23 cellular contexts compared by ENCODE assay signal in genomic region chr11:116420030-116420429, GRCh38.
"Had no signal": no experiment of that assay in that cellular context is flagged by ENCODE, and none has a peak within 500 bp of the region (broad histone marks: within the 10 kb centered on the region; RNA-seq: fewer than 3 reads in every experiment).

No MANE protein-coding gene starts in this region.

- H3K4me3 ChIP-seq: body of pancreas, heart right ventricle, left lung, lower lobe of right lung, right lobe of liver, suprapubic skin, tibial artery, upper lobe of right lung had no signal

- H3K36me3 Mint-ChIP-seq: activated CD8-positive, alpha-beta memory T cell treated with anti-CD3 and anti-CD28 coated beads, Interleukin-2, amount 10 ng/mL, durations not matched to agents 7 days and 5 days; activated naive CD4-positive, alpha-beta T cell treated with anti-CD3 and anti-CD28 coated beads, Interleukin-2, amount 50 U/mL, for 24 hours; natural killer cell; stimulated activated naive B cell treated with anti-CD40 and anti-IgM and Interleukin-4, amounts not matched to agents 10 μg/mL and 1 μg/mL and 100 μg/mL, for 72 hours had no signal

- H3K27ac Mint-ChIP-seq: activated B cell treated with CpG ODN at 0.5 μM for 24 hours; activated CD8-positive, alpha-beta memory T cell treated with anti-CD3 and anti-CD28 coated beads, Interleukin-2, amount 10 ng/mL, durations not matched to agents 7 days and 5 days; activated CD8-positive, alpha-beta T cell treated with anti-CD3 and anti-CD28 coated beads for 36 hours; activated naive CD4-positive, alpha-beta T cell treated with anti-CD3 and anti-CD28 coated beads, Interleukin-2, amount 50 U/mL, for 24 hours; activated naive CD8-positive, alpha-beta T cell treated with anti-CD3 and anti-CD28 coated beads, Interleukin-2, amount 50 U/mL, for 24 hours; activated T-helper 2 cell treated with anti-CD3 and anti-CD28 coated beads, Interferon-gamma antibody, Interleukin-2, Interleukin-4, amounts not matched to agents 10 μg/mL and 5 μg/mL and 100 μg/mL, durations not matched to agents 14 hours and 24 hours and 36 hours; natural killer cell; stimulated activated naive B cell treated with anti-CD40 and anti-IgM and Interleukin-4, amounts not matched to agents 10 μg/mL and 1 μg/mL and 100 μg/mL, for 72 hours had no signal

- H3K9me3 ChIP-seq: body of pancreas, heart right ventricle, left lung, lower lobe of right lung, right lobe of liver, suprapubic skin, tibial artery, upper lobe of right lung had no signal

- DNase-seq: activated B cell treated with CpG ODN at 0.5 μM for 24 hours; activated CD4-positive, alpha-beta T cell treated with anti-CD3 and anti-CD28 coated beads, Interleukin-2, amount 50 U/mL, for 1 hour; activated CD8-positive, alpha-beta memory T cell treated with anti-CD3 and anti-CD28 coated beads, Interleukin-2, amount 10 ng/mL, durations not matched to agents 7 days and 5 days; activated CD8-positive, alpha-beta T cell treated with anti-CD3 and anti-CD28 coated beads for 36 hours; activated naive CD8-positive, alpha-beta T cell treated with anti-CD3 and anti-CD28 coated beads, Interleukin-2, amount 50 U/mL, for 24 hours; activated T-cell treated with anti-CD3 and anti-CD28 coated beads, Interleukin-2, amount 50 U/mL, for 48 hours; anterior cingulate cortex; body of pancreas; heart right ventricle; left lung; lower lobe of right lung; natural killer cell; right lobe of liver; stimulated activated CD4-positive, alpha-beta T cell treated with anti-CD3 and anti-CD28 coated beads, Interleukin-15, amount 100 ng/mL, for 24 hours; stimulated activated CD4-positive, alpha-beta T cell treated with anti-CD3 and anti-CD28 coated beads, Interleukin-2, amount 100 ng/mL, for 24 hours; stimulated activated naive B cell treated with anti-CD40 and anti-IgM and Interleukin-4, amounts not matched to agents 10 μg/mL and 1 μg/mL and 100 μg/mL, for 72 hours; T-helper 2 cell; tibial artery; upper lobe of right lung had no signal

- H3K27ac ChIP-seq: body of pancreas, foreskin keratinocyte, heart right ventricle, left lung, lower lobe of right lung, right lobe of liver, suprapubic skin, tibial artery, upper lobe of right lung had no signal

- H3K9me3 Mint-ChIP-seq: activated B cell treated with CpG ODN at 0.5 μM for 24 hours; activated CD8-positive, alpha-beta T cell treated with anti-CD3 and anti-CD28 coated beads for 36 hours; activated naive CD4-positive, alpha-beta T cell treated with anti-CD3 and anti-CD28 coated beads, Interleukin-2, amount 50 U/mL, for 24 hours; activated naive CD8-positive, alpha-beta T cell treated with anti-CD3 and anti-CD28 coated beads, Interleukin-2, amount 50 U/mL, for 24 hours; activated T-helper 2 cell treated with anti-CD3 and anti-CD28 coated beads, Interferon-gamma antibody, Interleukin-2, Interleukin-4, amounts not matched to agents 10 μg/mL and 5 μg/mL and 100 μg/mL, durations not matched to agents 14 hours and 24 hours and 36 hours; natural killer cell; stimulated activated naive B cell treated with anti-CD40 and anti-IgM and Interleukin-4, amounts not matched to agents 10 μg/mL and 1 μg/mL and 100 μg/mL, for 72 hours had no signal

- H3K4me1 Mint-ChIP-seq: activated B cell treated with CpG ODN at 0.5 μM for 24 hours; activated CD8-positive, alpha-beta memory T cell treated with anti-CD3 and anti-CD28 coated beads, Interleukin-2, amount 10 ng/mL, durations not matched to agents 7 days and 5 days; activated naive CD4-positive, alpha-beta T cell treated with anti-CD3 and anti-CD28 coated beads, Interleukin-2, amount 50 U/mL, for 24 hours; activated naive CD8-positive, alpha-beta T cell treated with anti-CD3 and anti-CD28 coated beads, Interleukin-2, amount 50 U/mL, for 24 hours; natural killer cell; stimulated activated naive B cell treated with anti-CD40 and anti-IgM and Interleukin-4, amounts not matched to agents 10 μg/mL and 1 μg/mL and 100 μg/mL, for 72 hours had no signal

- H3K36me3 ChIP-seq: heart right ventricle, left lung, lower lobe of right lung, right lobe of liver, suprapubic skin, tibial artery, upper lobe of right lung had no signal

- H3K27me3 ChIP-seq: body of pancreas, foreskin keratinocyte, right lobe of liver, suprapubic skin, upper lobe of right lung had no signal

- H3K4me1 ChIP-seq: body of pancreas, foreskin keratinocyte, heart right ventricle, left lung, lower lobe of right lung, right lobe of liver, tibial artery, upper lobe of right lung had no signal

- ATAC-seq: activated CD8-positive, alpha-beta memory T cell treated with anti-CD3 and anti-CD28 coated beads, Interleukin-2, amount 10 ng/mL, durations not matched to agents 7 days and 5 days; activated CD8-positive, alpha-beta T cell treated with anti-CD3 and anti-CD28 coated beads for 36 hours; activated naive CD8-positive, alpha-beta T cell treated with anti-CD3 and anti-CD28 coated beads, Interleukin-2, amount 50 U/mL, for 24 hours; body of pancreas; heart right ventricle; lower lobe of right lung; natural killer cell; right lobe of liver; stimulated activated naive B cell treated with anti-CD40 and anti-IgM and Interleukin-4, amounts not matched to agents 10 μg/mL and 1 μg/mL and 100 μg/mL, for 72 hours; upper lobe of right lung had no signal

- H3K4me3 Mint-ChIP-seq: activated B cell treated with CpG ODN at 0.5 μM for 24 hours; activated CD8-positive, alpha-beta memory T cell treated with anti-CD3 and anti-CD28 coated beads, Interleukin-2, amount 10 ng/mL, durations not matched to agents 7 days and 5 days; activated CD8-positive, alpha-beta T cell treated with anti-CD3 and anti-CD28 coated beads for 36 hours; activated naive CD4-positive, alpha-beta T cell treated with anti-CD3 and anti-CD28 coated beads, Interleukin-2, amount 50 U/mL, for 24 hours; activated naive CD8-positive, alpha-beta T cell treated with anti-CD3 and anti-CD28 coated beads, Interleukin-2, amount 50 U/mL, for 24 hours; natural killer cell; stimulated activated naive B cell treated with anti-CD40 and anti-IgM and Interleukin-4, amounts not matched to agents 10 μg/mL and 1 μg/mL and 100 μg/mL, for 72 hours had no signal
